Comparison of ENCODE assay signal across 8 cellular contexts in the genomic region with DNA sequence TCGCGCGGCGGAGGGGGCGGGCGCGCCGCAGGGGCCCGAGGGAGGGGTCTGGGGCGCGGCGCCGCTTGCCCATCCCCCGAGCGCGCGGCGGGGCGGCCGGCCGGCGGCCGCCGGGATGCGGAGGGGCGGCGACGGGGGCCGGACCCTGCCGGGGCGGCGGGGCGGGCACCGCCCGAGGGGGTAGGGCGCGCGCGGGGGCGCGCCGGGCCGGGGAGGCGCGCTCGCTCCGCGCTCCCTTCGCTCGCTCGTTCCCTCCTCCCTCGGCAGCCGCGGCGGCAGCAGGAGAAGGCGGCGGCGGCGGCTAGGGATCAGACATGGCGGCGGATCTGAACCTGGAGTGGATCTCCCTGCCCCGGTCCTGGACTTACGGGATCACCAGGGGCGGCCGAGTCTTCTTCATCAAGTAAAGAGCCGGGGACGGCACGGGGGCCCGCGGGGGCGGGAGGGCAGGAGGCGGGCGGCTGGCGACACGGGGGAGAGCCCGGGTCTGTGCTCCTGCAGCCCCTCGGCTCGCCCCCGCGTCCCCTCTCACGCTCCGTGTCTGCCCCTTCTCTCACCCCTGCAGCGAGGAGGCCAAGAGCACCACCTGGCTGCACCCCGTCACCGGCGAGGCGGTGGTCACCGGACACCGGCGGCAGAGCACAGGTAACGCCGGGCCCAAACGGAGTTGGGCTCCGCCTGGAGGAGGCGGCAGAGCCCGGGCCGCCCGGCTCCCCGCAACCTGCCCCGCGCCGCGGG. TPM values are rescaled to one million over a fixed set of nuclear protein-coding genes. Genes with fewer than 3 reads are reported as not detected.
DNase-seq lines count a peak whose midpoint lies in the region; ATAC-seq and TF ChIP-seq lines count a peak whose summit lies in the region.

A gene with protein sequence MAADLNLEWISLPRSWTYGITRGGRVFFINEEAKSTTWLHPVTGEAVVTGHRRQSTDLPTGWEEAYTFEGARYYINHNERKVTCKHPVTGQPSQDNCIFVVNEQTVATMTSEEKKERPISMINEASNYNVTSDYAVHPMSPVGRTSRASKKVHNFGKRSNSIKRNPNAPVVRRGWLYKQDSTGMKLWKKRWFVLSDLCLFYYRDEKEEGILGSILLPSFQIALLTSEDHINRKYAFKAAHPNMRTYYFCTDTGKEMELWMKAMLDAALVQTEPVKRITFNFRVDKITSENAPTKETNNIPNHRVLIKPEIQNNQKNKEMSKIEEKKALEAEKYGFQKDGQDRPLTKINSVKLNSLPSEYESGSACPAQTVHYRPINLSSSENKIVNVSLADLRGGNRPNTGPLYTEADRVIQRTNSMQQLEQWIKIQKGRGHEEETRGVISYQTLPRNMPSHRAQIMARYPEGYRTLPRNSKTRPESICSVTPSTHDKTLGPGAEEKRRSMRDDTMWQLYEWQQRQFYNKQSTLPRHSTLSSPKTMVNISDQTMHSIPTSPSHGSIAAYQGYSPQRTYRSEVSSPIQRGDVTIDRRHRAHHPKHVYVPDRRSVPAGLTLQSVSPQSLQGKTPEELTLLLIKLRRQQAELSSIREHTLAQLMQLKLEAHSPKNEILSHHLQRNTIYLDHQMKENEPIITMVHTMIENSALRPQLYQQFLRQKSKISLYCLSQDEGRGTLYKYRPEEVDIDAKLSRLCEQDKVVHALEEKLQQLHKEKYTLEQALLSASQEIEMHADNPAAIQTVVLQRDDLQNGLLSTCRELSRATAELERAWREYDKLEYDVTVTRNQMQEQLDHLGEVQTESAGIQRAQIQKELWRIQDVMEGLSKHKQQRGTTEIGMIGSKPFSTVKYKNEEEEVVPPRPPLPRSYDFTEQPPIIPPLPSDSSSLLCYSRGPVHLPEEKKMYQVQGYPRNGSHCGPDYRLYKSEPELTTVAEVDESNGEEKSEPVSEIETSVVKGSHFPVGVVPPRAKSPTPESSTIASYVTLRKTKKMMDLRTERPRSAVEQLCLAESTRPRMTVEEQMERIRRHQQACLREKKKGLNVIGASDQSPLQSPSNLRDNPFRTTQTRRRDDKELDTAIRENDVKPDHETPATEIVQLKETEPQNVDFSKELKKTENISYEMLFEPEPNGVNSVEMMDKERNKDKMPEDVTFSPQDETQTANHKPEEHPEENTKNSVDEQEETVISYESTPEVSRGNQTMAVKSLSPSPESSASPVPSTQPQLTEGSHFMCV (plus strand): TSS at position 248 of the 738 bp plus-strand sequence. CDS start 67 bp downstream, at position 315.

- POLR2A ChIA-PET in PC-3 (lab: Charles Lee; ENCODE audit: unreplicated experiment): interaction anchor here (0.6 kb wide), 1 partner anchor 43 kb away, joined by 3 read pairs; no protein-coding TSS in a partner anchor

- peak; percentile 18 for TF ChIP-seq POLR2A in transverse colon (IDR thresholded peaks at IDR 0.05)

- in situ Hi-C loops in transverse colon (cut with MboI; ENCODE audit: low pct_ligation_motif_present in 1 of 4, low pct_unique_long_range_greater_than_20kb in 1 of 4, low sequenced_read_pairs in 3 of 4): no loop called here

- CTCF ChIA-PET in PC-3 (lab: Charles Lee): no interaction called here

- DNase-seq in ELR (ENCODE audit: low read depth): peak; percentile 82
- peak; percentile 72 for DNase-seq in HT-29 (ENCODE audit: low spot score)
- peak; percentile 64 for DNase-seq in PC-3
- DNase-seq in activated naive CD4-positive, alpha-beta T cell treated with anti-CD3 and anti-CD28 coated beads, Interleukin-2, amount 50 U/mL, for 72 hours (ENCODE audit: low spot score in 2 of 2): peak in 1 of 2 donors; percentile 26
- peak; percentile 53 for DNase-seq in globus pallidus (ENCODE audit: low spot score)
- DNase-seq in neural crest cell (ENCODE audit: low read depth, low spot score): peak; percentile 62
- DNase-seq in transverse colon: peak; percentile 75

- peak within 1 kb of the TSS; percentile 75 for H3K9ac ChIP-seq in PC-3 (ENCODE audit: low read length)

- peaks cover 7 to 13% of the 10 kb centered on the region in 2 donors for H3K9me3 Mint-ChIP-seq in activated naive CD4-positive, alpha-beta T cell treated with anti-CD3 and anti-CD28 coated beads, Interleukin-2, amount 50 U/mL, for 72 hours
- peaks cover 15% of the 10 kb centered on the region for H3K9me3 Mint-ChIP-seq in neural crest cell

- H3F3A ChIP-seq in PC-3 (ENCODE audit: low read length, unreplicated experiment): no peaks in the 10 kb centered on the region

- ATAC-seq in PC-3: peak; percentile 54
- peak; percentile 70 to 73 for ATAC-seq in activated naive CD4-positive, alpha-beta T cell treated with anti-CD3 and anti-CD28 coated beads, Interleukin-2, amount 50 U/mL, for 72 hours
- no peak for ATAC-seq in GM18517 (IDR thresholded peaks at IDR 0.05; ENCODE audit: unreplicated experiment)

- TF ChIP-seq EP300 in transverse colon (IDR thresholded peaks at IDR 0.05; ENCODE audit: low read depth): no peak

- H3K36me3 Mint-ChIP-seq in activated naive CD4-positive, alpha-beta T cell treated with anti-CD3 and anti-CD28 coated beads, Interleukin-2, amount 50 U/mL, for 72 hours: peaks cover 20 to 29% of the 10 kb centered on the region in 2 donors
- H3K36me3 Mint-ChIP-seq in neural crest cell (ENCODE audit: low read depth): peaks cover 17% of the 10 kb centered on the region

- H3K79me2 ChIP-seq in PC-3 (ENCODE audit: low read length): peaks cover 42% of the 10 kb centered on the region

- peak within 1 kb of the TSS; percentile 96 for H3K4me3 Mint-ChIP-seq in neural crest cell

- peak within 1 kb of the TSS in 1 of 2 donors; percentile 71 for H3K27ac Mint-ChIP-seq in activated naive CD4-positive, alpha-beta T cell treated with anti-CD3 and anti-CD28 coated beads, Interleukin-2, amount 50 U/mL, for 72 hours
- H3K27ac Mint-ChIP-seq in neural crest cell (ENCODE audit: unreplicated experiment): peak within 1 kb of the TSS; percentile 93

- no TSS peak for BruUV-seq in PC-3 (replicated peaks; lab: Mats Ljungman, UMichigan)

- peak within 1 kb of the TSS; percentile 59 for H3K27ac ChIP-seq in PC-3 (ENCODE audit: low read length)
- H3K27ac ChIP-seq in transverse colon: peak within 1 kb of the TSS; percentile 88 to 94 (median 90)

- H3K4me3 ChIP-seq in PC-3 (ENCODE audit: low read length) (peak within 1 kb of the TSS; percentile 97), transverse colon (peak within 1 kb of the TSS; percentile 73 to 80 (median 78))

- no peaks in the 10 kb centered on the region for H4K20me1 ChIP-seq in PC-3 (ENCODE audit: low read length)

- no peaks in the 10 kb centered on the region for H3K27me3 ChIP-seq in PC-3 (ENCODE audit: low read length)
- H3K27me3 ChIP-seq in transverse colon: no peaks in the 10 kb centered on the region

- TF ChIP-seq CTCF in PC-3 (conservative IDR thresholded peaks at IDR 0.05; ENCODE audit: low read depth, low read length): no peak; the same call in 1 of the 2 replicates
- TF ChIP-seq CTCF in neural crest cell (conservative IDR thresholded peaks at IDR 0.05): no peak
- peak in 2 of 5 experiments; percentile 18 to 23 for TF ChIP-seq CTCF in transverse colon (IDR thresholded peaks at IDR 0.05)

- H3K9me3 ChIP-seq in PC-3 (ENCODE audit: low read length) (0 out of 2 replicates have a peak, but pooled peaks cover 7% of the 10 kb centered on the region), transverse colon (peaks cover 0 to 6% of the 10 kb centered on the region in 2 donors)

- peak within 1 kb of the TSS; percentile 91 for H3K4me2 ChIP-seq in PC-3 (ENCODE audit: low read length)

- peaks cover 29% of the 10 kb centered on the region for H3K4me1 Mint-ChIP-seq in neural crest cell

- WGBS in transverse colon (ENCODE audit: low coverage in 1 of 2), 2 donors: 3% methylated on average over 42 of the region's 103 CpGs; no CpG with 5 or more reads in 1 of the 2 donors

- intact Hi-C loops in PC-3 (cut with micrococcal nuclease): loop anchor here (5.0 kb wide), 2 partner anchors 43 to 122 kb away; no protein-coding TSS in a partner anchor
- intact Hi-C loops in transverse colon (cut with DNase I; ENCODE audit: low total_unique reads): no loop called here

- H3K36me3 ChIP-seq in PC-3 (ENCODE audit: low read depth, low read length): peaks cover 7% of the 10 kb centered on the region
- no peaks in the 10 kb centered on the region for H3K36me3 ChIP-seq in transverse colon

- no peaks in the 10 kb centered on the region for H3K27me3 Mint-ChIP-seq in neural crest cell (ENCODE audit: low read depth)

- peak within 1 kb of the TSS; percentile 90 for H2AFZ ChIP-seq in PC-3 (ENCODE audit: low read length)

- no peaks in the 10 kb centered on the region for H3K9me2 ChIP-seq in PC-3 (replicated peaks; ENCODE audit: low read length)

- peaks cover 20% of the 10 kb centered on the region for H3K4me1 ChIP-seq in PC-3 (ENCODE audit: insufficient read depth, low read length)
- H3K4me1 ChIP-seq in transverse colon: peaks cover 0 to 34% (median 11%) of the 10 kb centered on the region in 4 donors

RNA-seq across cellular contexts. Expression of the gene that starts here (rescaled TPM):
- 15.8 and 19.9 TPM in 2 replicates for total RNA-seq in HT-29 (2014; rRNA removed; shearing (Covaris generic))
- total RNA-seq in PC-3 (2014; rRNA removed): 16.7 and 18.4 TPM in 2 replicates
- 1 to 10 TPM in 1 of 2 donors, under 1 TPM in 1; 0.66 to 2.9 TPM for total RNA-seq in activated naive CD4-positive, alpha-beta T cell treated with anti-CD3 and anti-CD28 coated beads, Interleukin-2, amount 50 U/mL, for 72 hours
- total RNA-seq in neural crest cell: 39.2 and 39.8 TPM in 2 replicates
- total RNA-seq in transverse colon: 10 to 100 TPM; 26.9 to 78.0 (median 39.6) TPM
